In the genomic region with DNA sequence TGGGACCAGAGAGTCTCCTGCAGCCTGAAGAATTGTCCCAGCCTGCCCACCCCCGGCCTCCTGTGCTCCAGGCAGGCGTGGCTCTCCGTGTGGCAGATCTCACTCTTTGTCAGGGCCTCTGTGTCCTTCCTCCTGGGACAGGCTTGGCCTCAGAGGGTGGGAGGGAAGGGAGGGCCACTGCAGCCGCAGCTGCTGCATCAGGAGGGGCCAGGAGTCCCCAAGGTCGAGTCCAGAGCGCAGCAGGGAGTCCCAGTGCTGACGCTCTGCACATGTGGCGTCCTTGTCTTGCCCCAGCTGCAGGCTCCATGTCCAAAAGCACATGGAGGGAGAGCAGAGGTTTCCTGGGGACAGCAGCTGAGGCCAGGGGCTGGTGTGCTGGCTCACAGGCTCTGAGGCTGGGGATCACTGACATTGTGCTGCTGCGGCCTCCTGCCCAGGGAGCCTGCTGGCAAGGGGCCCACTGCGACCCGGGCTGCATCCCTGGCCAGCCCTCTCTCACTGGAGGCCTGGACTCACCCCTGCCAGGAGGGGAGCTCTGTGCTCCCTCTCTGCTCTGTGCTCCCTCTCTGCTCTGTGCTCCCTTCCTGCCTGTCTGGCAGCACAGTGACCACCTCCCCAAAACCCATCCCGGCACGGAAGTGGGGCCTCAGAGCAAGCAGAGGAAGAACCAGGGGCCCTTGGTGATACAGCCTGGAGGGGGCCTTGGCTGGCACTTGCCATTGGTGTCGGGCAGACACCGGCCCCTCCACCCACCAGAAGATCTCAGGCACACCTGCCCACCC, we compare ENCODE assay signal across 16 cellular contexts.
A peak's percentile ranks its signal among the peaks of the same experiment; 100 is the strongest.
DNase-seq lines count a peak whose midpoint lies in the region; ATAC-seq, FAIRE-seq and TF ChIP-seq lines count a peak whose summit lies in the region.
"Had no signal": no experiment of that assay in that cellular context is flagged by ENCODE, and none has a peak within 500 bp of the region (broad histone marks: within the 10 kb centered on the region; RNA-seq: fewer than 3 reads in every experiment).

No MANE protein-coding gene starts in this region.

- H3K36me3 ChIP-seq in keratinocyte (ENCODE audit: control insufficient read depth in 2 of 2, extremely low read depth in 1 of 2, insufficient read depth in 2 of 2, low read length in 2 of 2) = no peaks in the 10 kb centered on the region
- no peaks in the 10 kb centered on the region for H3K36me3 ChIP-seq in mesendoderm (ENCODE audit: control insufficient read depth, insufficient read depth, low read length)
- H3K36me3 ChIP-seq: ovary had no signal

- dilution Hi-C loops in keratinocyte (cut with MboI; ENCODE audit: extremely low pct_ligation_motif_present, low sequenced_read_pairs) = no loop called here

- H3K27ac ChIP-seq in H9 (ENCODE audit: insufficient read length, low read depth, low read length) (no peak overlapping the region), keratinocyte (ENCODE audit: control insufficient read depth, insufficient read depth, low read length) (no peak overlapping the region), mesendoderm (ENCODE audit: low read depth, low read length) (no peak overlapping the region)
- H3K27ac ChIP-seq: ovary had no signal

- H3K9ac ChIP-seq in H9 (ENCODE audit: extremely low read depth, insufficient read length, low read length) (no peak overlapping the region), keratinocyte (ENCODE audit: control insufficient read depth, extremely low read depth, insufficient read depth, low read length) (no peak overlapping the region), mesendoderm (ENCODE audit: low read length) (no peak overlapping the region)

- H4K5ac ChIP-seq in H9 (ENCODE audit: insufficient read length, low read depth, low read length) = no peak overlapping the region
- H4K5ac ChIP-seq in mesendoderm (ENCODE audit: low read length) = no peak overlapping the region

- H3K18ac ChIP-seq in H9 (ENCODE audit: insufficient read length, low read depth, low read length) = peak overlapping the region; percentile 4
- H3K18ac ChIP-seq in mesendoderm (ENCODE audit: low read length) = no peak overlapping the region

- H3K14ac ChIP-seq in H9 (ENCODE audit: insufficient read depth, low read length) = peak overlapping the region; percentile 49

- H3K36me3 Mint-ChIP-seq in H9 (ENCODE audit: insufficient read depth in 1 of 3, low read depth in 3 of 3) = no peaks in the 10 kb centered on the region; a peak in 1 of 7 replicates
- no peaks in the 10 kb centered on the region for H3K36me3 Mint-ChIP-seq in activated T-helper 2 cell treated with anti-CD3 and anti-CD28 coated beads, Interferon-gamma antibody, Interleukin-2, Interleukin-4, amounts not matched to agents 10 μg/mL and 5 μg/mL and 100 μg/mL, durations not matched to agents 14 hours and 24 hours and 36 hours (ENCODE audit: low read depth)
- H3K36me3 Mint-ChIP-seq in activated T-helper 1 cell treated with anti-CD3 and anti-CD28 coated beads, Interleukin-12 subunit alpha, Interleukin-12 subunit beta, Interleukin-2, Interleukin-4 antibody, amounts not matched to agents 30 ng/mL and 10 ng/mL and 1 ng/mL, durations not matched to agents 14 hours and 24 hours and 36 hours (ENCODE audit: low read depth) = no peaks in the 10 kb centered on the region
- H3K36me3 Mint-ChIP-seq: CD4-positive, CD25-positive, alpha-beta regulatory T cell had no signal

- ATAC-seq in sciatic nerve = peak; percentile 52
- ATAC-seq: effector memory CD8-positive, alpha-beta T cell; left colon had no signal

- H3K56ac ChIP-seq in H9 (ENCODE audit: insufficient read length, low read depth, low read length) = no peak overlapping the region
- H3K56ac ChIP-seq in mesendoderm (ENCODE audit: low read length) = no peak overlapping the region

- no peaks in the 10 kb centered on the region for H3K23me2 ChIP-seq in H9 (ENCODE audit: insufficient read length, low read depth, low read length, poor library complexity, severe bottlenecking)

- H3K4me1 ChIP-seq in H9 (ENCODE audit: insufficient read depth, low read length) (no peaks in the 10 kb centered on the region), keratinocyte (ENCODE audit: control insufficient read depth, extremely low read depth, insufficient read depth, low read length) (peaks cover 8% of the 10 kb centered on the region), mesendoderm (ENCODE audit: control insufficient read depth, low read depth, low read length) (no peaks in the 10 kb centered on the region)

- H3K4me3 ChIP-seq in keratinocyte (ENCODE audit: control insufficient read depth in 2 of 3, extremely low read depth in 1 of 3, insufficient read depth in 2 of 3, low read depth in 1 of 3, low read length in 3 of 3) (no peak overlapping the region), mesendoderm (ENCODE audit: low read length) (no peak overlapping the region)
- H3K4me3 ChIP-seq: ovary had no signal

- H3K27me3 ChIP-seq in H9 (ENCODE audit: insufficient read depth, low read length) (no peaks in the 10 kb centered on the region), keratinocyte (ENCODE audit: control insufficient read depth, extremely low read depth, insufficient read depth, low read length) (no peaks in the 10 kb centered on the region), mesendoderm (ENCODE audit: insufficient read depth, low read length, poor library complexity) (no peaks in the 10 kb centered on the region)
- H3K27me3 ChIP-seq: ovary had no signal

- no peaks in the 10 kb centered on the region; the same call in 1 of the 2 replicates for H3K27me3 Mint-ChIP-seq in H9 (ENCODE audit: low read depth)
- H3K27me3 Mint-ChIP-seq in activated T-helper 2 cell treated with anti-CD3 and anti-CD28 coated beads, Interferon-gamma antibody, Interleukin-2, Interleukin-4, amounts not matched to agents 10 μg/mL and 5 μg/mL and 100 μg/mL, durations not matched to agents 14 hours and 24 hours and 36 hours (ENCODE audit: low read depth) = peaks cover 4% of the 10 kb centered on the region
- H3K27me3 Mint-ChIP-seq in activated T-helper 1 cell treated with anti-CD3 and anti-CD28 coated beads, Interleukin-12 subunit alpha, Interleukin-12 subunit beta, Interleukin-2, Interleukin-4 antibody, amounts not matched to agents 30 ng/mL and 10 ng/mL and 1 ng/mL, durations not matched to agents 14 hours and 24 hours and 36 hours (ENCODE audit: insufficient read depth) = peaks cover 7% of the 10 kb centered on the region
- H3K27me3 Mint-ChIP-seq: CD4-positive, CD25-positive, alpha-beta regulatory T cell had no signal

- H2BK120ac ChIP-seq in H9 (ENCODE audit: low read depth, low read length, poor library complexity, severe bottlenecking) = no peak overlapping the region
- H2BK120ac ChIP-seq in mesendoderm (ENCODE audit: low read depth, low read length) = no peak overlapping the region

- H2BK5ac ChIP-seq in H9 (ENCODE audit: insufficient read length, low read length) (no peak overlapping the region), mesendoderm (ENCODE audit: low read length) (no peak overlapping the region)

- no peak overlapping the region for H4K8ac ChIP-seq in H9 (replicated peaks; ENCODE audit: insufficient read length, low read depth, low read length)
- no peak overlapping the region for H4K8ac ChIP-seq in mesendoderm (ENCODE audit: low read depth, low read length)

- no peak for FAIRE-seq in keratinocyte (lab: Jason Lieb, UNC)
- FAIRE-seq: frontal cortex had no signal

- H2BK12ac ChIP-seq in H9 (ENCODE audit: insufficient read length, low read depth, low read length) = no peak overlapping the region

- peak overlapping the region; percentile 45 for H4K91ac ChIP-seq in H9 (ENCODE audit: insufficient read length, low read depth, low read length)

- H4K20me1 ChIP-seq in H9 (ENCODE audit: control insufficient read depth, insufficient read depth, insufficient read length) (no peaks in the 10 kb centered on the region), keratinocyte (ENCODE audit: control insufficient read depth, extremely low read depth, insufficient read depth, low read length) (no peaks in the 10 kb centered on the region)

- H3K9me3 ChIP-seq in H9 (ENCODE audit: control insufficient read depth, low read depth, low read length) (no peaks in the 10 kb centered on the region), keratinocyte (ENCODE audit: control insufficient read depth, low read depth, low read length) (no peaks in the 10 kb centered on the region)
- H3K9me3 ChIP-seq: ovary had no signal

- H3K79me2 ChIP-seq in H9 (ENCODE audit: insufficient read depth, low read length) = no peaks in the 10 kb centered on the region
- no peaks in the 10 kb centered on the region for H3K79me2 ChIP-seq in keratinocyte (ENCODE audit: control insufficient read depth, insufficient read depth, low read length)
- H3K79me2 ChIP-seq in mesendoderm (ENCODE audit: control insufficient read depth, insufficient read depth, low read length) = no peaks in the 10 kb centered on the region

- H3K9me3 Mint-ChIP-seq in H9 = peaks cover 6 to 8% of the 10 kb centered on the region in 2 experiments; a peak in 2 of 5 replicates
- H3K9me3 Mint-ChIP-seq in activated T-helper 2 cell treated with anti-CD3 and anti-CD28 coated beads, Interferon-gamma antibody, Interleukin-2, Interleukin-4, amounts not matched to agents 10 μg/mL and 5 μg/mL and 100 μg/mL, durations not matched to agents 14 hours and 24 hours and 36 hours = no peaks in the 10 kb centered on the region
- H3K9me3 Mint-ChIP-seq in activated T-helper 1 cell treated with anti-CD3 and anti-CD28 coated beads, Interleukin-12 subunit alpha, Interleukin-12 subunit beta, Interleukin-2, Interleukin-4 antibody, amounts not matched to agents 30 ng/mL and 10 ng/mL and 1 ng/mL, durations not matched to agents 14 hours and 24 hours and 36 hours = no peaks in the 10 kb centered on the region
- H3K9me3 Mint-ChIP-seq: effector memory CD8-positive, alpha-beta T cell; stimulated activated naive CD8-positive, alpha-beta T cell treated with anti-CD3 and anti-CD28 coated beads, Interleukin-15, Interleukin-2, amounts not matched to agents 100 ng/mL and 50 ng/mL, for 24 hours had no signal

- TF ChIP-seq CTCF in H9 (conservative IDR thresholded peaks at IDR 0.05) = no peak
- TF ChIP-seq CTCF in keratinocyte (optimal IDR thresholded peaks at IDR 0.05 in 1 of 3, IDR thresholded peaks at IDR 0.05 in 1 of 3, conservative IDR thresholded peaks at IDR 0.05 in 1 of 3; ENCODE audit: extremely low read depth in 1 of 3, insufficient read depth in 2 of 3, low read length in 3 of 3) = no peak

- H3K23ac ChIP-seq in H9 (ENCODE audit: insufficient read length, low read depth, low read length) (no peak overlapping the region), mesendoderm (ENCODE audit: low read length) (no peak overlapping the region)

- no peaks in the 10 kb centered on the region for H3K9me1 ChIP-seq in keratinocyte (ENCODE audit: control insufficient read depth, extremely low read depth, insufficient read depth, low read length)

- WGBS in H9 (ENCODE audit: extremely low coverage, insufficient read length, low lambda C conversion rate) = no CpG with 5 or more reads among the region's 15 CpGs
- no CpG with 5 or more reads among the region's 15 CpGs for WGBS in mesendoderm (ENCODE audit: extremely low coverage, insufficient coverage, low lambda C conversion rate)

- no peak overlapping the region for H3T11ph ChIP-seq in H9 (ENCODE audit: low read length)

- H2AK5ac ChIP-seq in H9 (ENCODE audit: insufficient read length, low read length) (no peak overlapping the region), mesendoderm (ENCODE audit: low read length) (no peak overlapping the region)

- DNase-seq in H9 (peak; percentile 23), keratinocyte (ENCODE audit: low read depth, low spot score) (no peak), sciatic nerve (ENCODE audit: low spot score) (peak; percentile 46), KBM-7 (no peak), anterior cingulate cortex (lab: John Stamatoyannopoulos, UW) (no peak), mesendoderm (no peak)
- peak; percentile 3 for DNase-seq in activated T-helper 2 cell treated with anti-CD3 and anti-CD28 coated beads, Interferon-gamma antibody, Interleukin-2, Interleukin-4, amounts not matched to agents 10 μg/mL and 5 μg/mL and 100 μg/mL, durations not matched to agents 14 hours and 24 hours and 36 hours (ENCODE audit: low spot score)
- no peak for DNase-seq in activated T-helper 1 cell treated with anti-CD3 and anti-CD28 coated beads, Interleukin-12 subunit alpha, Interleukin-12 subunit beta, Interleukin-2, Interleukin-4 antibody, amounts not matched to agents 30 ng/mL and 10 ng/mL and 1 ng/mL, durations not matched to agents 14 hours and 24 hours and 36 hours (ENCODE audit: low spot score)
- DNase-seq: CD4-positive, CD25-positive, alpha-beta regulatory T cell; effector memory CD8-positive, alpha-beta T cell; NCI-H1417; NCI-H69 had no signal

- H3K4me2 ChIP-seq in H9 (ENCODE audit: insufficient read depth, insufficient read length, low read length) (no peak overlapping the region), keratinocyte (ENCODE audit: control insufficient read depth, extremely low read depth, insufficient read depth, low read depth, low read length) (no peak overlapping the region), mesendoderm (ENCODE audit: low read length) (no peak overlapping the region)

- no peak overlapping the region for H2AFZ ChIP-seq in H9 (ENCODE audit: low read length)
- peak overlapping the region; percentile 59 for H2AFZ ChIP-seq in keratinocyte (ENCODE audit: control insufficient read depth, low read length)

- intact Hi-C loops in activated T-helper 2 cell treated with anti-CD3 and anti-CD28 coated beads, Interferon-gamma antibody, Interleukin-2, Interleukin-4, amounts not matched to agents 10 μg/mL and 5 μg/mL and 100 μg/mL, durations not matched to agents 14 hours and 24 hours and 36 hours (cut with micrococcal nuclease) = no loop called here
- intact Hi-C loops in sciatic nerve (cut with DNase I) = no loop called here
- intact Hi-C loops in activated T-helper 1 cell treated with anti-CD3 and anti-CD28 coated beads, Interleukin-12 subunit alpha, Interleukin-12 subunit beta, Interleukin-2, Interleukin-4 antibody, amounts not matched to agents 30 ng/mL and 10 ng/mL and 1 ng/mL, durations not matched to agents 14 hours and 24 hours and 36 hours (cut with micrococcal nuclease) = no loop called here

- H3K4ac ChIP-seq in H9 (ENCODE audit: low read depth, low read length) (no peak overlapping the region; the same call in 1 of the 2 replicates), mesendoderm (ENCODE audit: low read depth, low read length) (no peak overlapping the region)

- H3K27ac Mint-ChIP-seq in H9 = no peak overlapping the region
- no peak overlapping the region for H3K27ac Mint-ChIP-seq in activated T-helper 2 cell treated with anti-CD3 and anti-CD28 coated beads, Interferon-gamma antibody, Interleukin-2, Interleukin-4, amounts not matched to agents 10 μg/mL and 5 μg/mL and 100 μg/mL, durations not matched to agents 14 hours and 24 hours and 36 hours
- H3K27ac Mint-ChIP-seq in activated T-helper 1 cell treated with anti-CD3 and anti-CD28 coated beads, Interleukin-12 subunit alpha, Interleukin-12 subunit beta, Interleukin-2, Interleukin-4 antibody, amounts not matched to agents 30 ng/mL and 10 ng/mL and 1 ng/mL, durations not matched to agents 14 hours and 24 hours and 36 hours = no peak overlapping the region
- H3K27ac Mint-ChIP-seq: CD4-positive, CD25-positive, alpha-beta regulatory T cell; effector memory CD8-positive, alpha-beta T cell; stimulated activated naive CD8-positive, alpha-beta T cell treated with anti-CD3 and anti-CD28 coated beads, Interleukin-15, Interleukin-2, amounts not matched to agents 100 ng/mL and 50 ng/mL, for 24 hours had no signal

- no peaks in the 10 kb centered on the region for H3K79me1 ChIP-seq in H9 (ENCODE audit: insufficient read depth, low read depth, low read length, poor library complexity, severe bottlenecking)
- no peaks in the 10 kb centered on the region for H3K79me1 ChIP-seq in mesendoderm (ENCODE audit: low read length)

- in situ Hi-C loops in KBM-7 (cut with MboI; ENCODE audit: low pct_unique_long_range_greater_than_20kb, low sequenced_read_pairs) = no loop called here

- peaks cover 5 to 12% of the 10 kb centered on the region in 2 experiments; a peak in 3 of 4 replicates for H3K4me1 Mint-ChIP-seq in H9
- peaks cover 1% of the 10 kb centered on the region for H3K4me1 Mint-ChIP-seq in activated T-helper 2 cell treated with anti-CD3 and anti-CD28 coated beads, Interferon-gamma antibody, Interleukin-2, Interleukin-4, amounts not matched to agents 10 μg/mL and 5 μg/mL and 100 μg/mL, durations not matched to agents 14 hours and 24 hours and 36 hours (ENCODE audit: low read depth)
- H3K4me1 Mint-ChIP-seq in activated T-helper 1 cell treated with anti-CD3 and anti-CD28 coated beads, Interleukin-12 subunit alpha, Interleukin-12 subunit beta, Interleukin-2, Interleukin-4 antibody, amounts not matched to agents 30 ng/mL and 10 ng/mL and 1 ng/mL, durations not matched to agents 14 hours and 24 hours and 36 hours (ENCODE audit: low read depth) = no peaks in the 10 kb centered on the region

- no peak overlapping the region for H3K4me3 Mint-ChIP-seq in H9
- no peak overlapping the region for H3K4me3 Mint-ChIP-seq in activated T-helper 2 cell treated with anti-CD3 and anti-CD28 coated beads, Interferon-gamma antibody, Interleukin-2, Interleukin-4, amounts not matched to agents 10 μg/mL and 5 μg/mL and 100 μg/mL, durations not matched to agents 14 hours and 24 hours and 36 hours (ENCODE audit: low read depth)
- H3K4me3 Mint-ChIP-seq in activated T-helper 1 cell treated with anti-CD3 and anti-CD28 coated beads, Interleukin-12 subunit alpha, Interleukin-12 subunit beta, Interleukin-2, Interleukin-4 antibody, amounts not matched to agents 30 ng/mL and 10 ng/mL and 1 ng/mL, durations not matched to agents 14 hours and 24 hours and 36 hours = no peak overlapping the region
- H3K4me3 Mint-ChIP-seq: CD4-positive, CD25-positive, alpha-beta regulatory T cell; effector memory CD8-positive, alpha-beta T cell; stimulated activated naive CD8-positive, alpha-beta T cell treated with anti-CD3 and anti-CD28 coated beads, Interleukin-15, Interleukin-2, amounts not matched to agents 100 ng/mL and 50 ng/mL, for 24 hours had no signal

- H2BK20ac ChIP-seq in H9 (ENCODE audit: low read depth, low read length, poor library complexity, severe bottlenecking) = no peak overlapping the region

- no peak overlapping the region for H2BK15ac ChIP-seq in H9 (ENCODE audit: low read depth, low read length)
- H2BK15ac ChIP-seq in mesendoderm (replicated peaks; ENCODE audit: low read depth) = no peak overlapping the region

Comparison
In these comparisons a context has a peak if more than half of its experiments do, and no peak if none do; other contexts are left out.
1. DNase-seq: peak in H9 (single experiment), activated T-helper 2 cell treated with anti-CD3 and anti-CD28 coated beads, Interferon-gamma antibody, Interleukin-2, Interleukin-4, amounts not matched to agents 10 μg/mL and 5 μg/mL and 100 μg/mL, durations not matched to agents 14 hours and 24 hours and 36 hours (single experiment) and sciatic nerve (single experiment); none in keratinocyte (single experiment), KBM-7 (single experiment), anterior cingulate cortex (0 of 58), activated T-helper 1 cell treated with anti-CD3 and anti-CD28 coated beads, Interleukin-12 subunit alpha, Interleukin-12 subunit beta, Interleukin-2, Interleukin-4 antibody, amounts not matched to agents 30 ng/mL and 10 ng/mL and 1 ng/mL, durations not matched to agents 14 hours and 24 hours and 36 hours (single experiment) and mesendoderm (single experiment).